ENCODE assay signal across 9 cellular contexts in the genomic region with DNA sequence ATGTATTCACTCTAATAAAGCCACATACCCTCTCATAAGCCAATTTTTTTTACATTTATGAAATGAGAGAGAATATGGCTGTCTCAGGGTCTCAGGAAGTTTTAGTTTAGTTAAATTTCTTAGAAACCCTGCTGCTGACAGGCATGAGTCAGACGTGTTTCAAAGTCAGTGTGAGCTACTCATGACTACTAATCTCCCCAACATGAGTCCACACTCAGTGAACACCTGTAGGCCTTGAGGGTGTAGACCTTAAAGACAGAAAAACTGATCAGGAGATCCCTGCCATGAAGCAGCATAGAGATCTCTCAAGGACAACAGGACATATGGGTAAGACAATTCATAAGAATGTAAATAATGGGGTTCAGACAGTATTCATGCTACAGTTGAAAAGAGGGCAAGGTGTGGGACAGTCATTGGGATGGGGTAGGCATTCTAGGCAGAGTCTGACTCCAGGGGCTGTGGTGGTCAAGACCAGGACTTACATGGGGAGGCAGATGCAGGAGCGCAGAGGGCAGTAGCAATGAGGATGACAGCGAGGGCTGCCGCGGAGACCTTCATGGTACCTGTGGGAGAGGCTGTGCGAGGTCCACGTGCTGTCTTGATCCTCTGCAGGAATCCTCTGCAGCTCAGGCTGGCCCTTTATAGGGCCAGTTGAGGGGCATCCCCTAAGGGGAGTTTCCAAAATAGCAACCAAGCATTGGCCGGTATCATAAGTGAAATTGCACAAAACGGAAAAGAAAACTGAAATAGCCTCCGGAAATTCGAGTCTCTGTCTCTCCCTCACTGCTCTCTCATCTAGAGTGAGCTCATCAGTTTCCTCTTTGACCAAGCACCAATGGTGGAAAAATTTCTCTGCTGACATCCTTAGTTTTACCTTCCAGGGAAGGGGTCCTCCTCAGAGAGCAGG. TPM values are rescaled to one million over a fixed set of nuclear protein-coding genes. Genes with fewer than 3 reads are reported as not detected.
DNase-seq lines count a peak whose midpoint lies in the region; ATAC-seq, FAIRE-seq and TF ChIP-seq lines count a peak whose summit lies in the region.
"Had no signal": no experiment of that assay in that cellular context is flagged by ENCODE, and none has a peak within 500 bp of the region (broad histone marks: within the 10 kb centered on the region; RNA-seq: fewer than 3 reads in every experiment).

A gene (minus strand): TSS at position 613 of the 907 bp plus-strand sequence.

- peak within 1 kb of the TSS; percentile 96 for H3K27ac Mint-ChIP-seq in activated CD8-positive, alpha-beta T cell treated with anti-CD3 and anti-CD28 coated beads, Interleukin-2, amount 10 ng/mL, durations not matched to agents 7 days and 5 days
- peak within 1 kb of the TSS in 7 of 10 donors; percentile 12 to 96 (median 74) for H3K27ac Mint-ChIP-seq in naive thymus-derived CD8-positive, alpha-beta T cell

- H2BK15ac ChIP-seq in neuronal stem cell (ENCODE audit: low read length) = no peak within 1 kb of the TSS

- no CpG with 5 or more reads among the region's 11 CpGs for WGBS in neuronal stem cell (ENCODE audit: extremely low coverage in 2 of 2, insufficient read length in 2 of 2, insufficient replicate concordance in 1 of 2), 2 donors

- POLR2A ChIA-PET in activated CD8-positive, alpha-beta T cell treated with anti-CD3 and anti-CD28 coated beads, Interleukin-2, amount 10 ng/mL, durations not matched to agents 7 days and 5 days (lab: Charles Lee) = interaction anchor here (0.6 to 9.9 kb wide), 20 partner anchors 9 to 687 kb away, joined by 3 to 121 read pairs (median 4); a partner anchor contains a TSS
- POLR2A ChIA-PET in naive thymus-derived CD8-positive, alpha-beta T cell (lab: Charles Lee) = interaction anchor here (0.6 to 6.5 kb wide), 6 partner anchors 11 to 62 kb away, joined by 3 to 43 read pairs (median 4); no protein-coding TSS in a partner anchor

- no peak for FAIRE-seq in frontal cortex (lab: Jason Lieb, UNC)

- CTCF ChIA-PET in activated CD8-positive, alpha-beta T cell treated with anti-CD3 and anti-CD28 coated beads, Interleukin-2, amount 10 ng/mL, durations not matched to agents 7 days and 5 days (lab: Charles Lee) = interaction anchor here (0.6 to 6.8 kb wide), 18 partner anchors 9 to 269 kb away, joined by 3 to 49 read pairs (median 4); a partner anchor contains a TSS

- peaks cover 1 to 4% of the 10 kb centered on the region in 2 donors for H3K4me1 ChIP-seq in neuronal stem cell (ENCODE audit: control insufficient read depth in 2 of 2, insufficient read depth in 1 of 2, low read depth in 1 of 2, low read length in 2 of 2)
- H3K4me1 ChIP-seq: thyroid gland had no signal

- no peak within 1 kb of the TSS for H3K9ac ChIP-seq in neuronal stem cell (ENCODE audit: low read depth, low read length, poor library complexity)

- H3K9me3 ChIP-seq in neuronal stem cell (replicated peaks in 1 of 2; ENCODE audit: control insufficient read depth in 2 of 2, insufficient read depth in 1 of 2, low read depth in 1 of 2, low read length in 2 of 2) = no peaks in the 10 kb centered on the region
- H3K9me3 ChIP-seq: thyroid gland had no signal

- H2AK5ac ChIP-seq in neuronal stem cell (ENCODE audit: low read depth, low read length) = no peak within 1 kb of the TSS

- H3K23ac ChIP-seq in neuronal stem cell (ENCODE audit: low read depth, low read length, poor library complexity) = no peak within 1 kb of the TSS

- no peak within 1 kb of the TSS for H3K18ac ChIP-seq in neuronal stem cell (ENCODE audit: low read length)

- no peak within 1 kb of the TSS for H3K14ac ChIP-seq in neuronal stem cell (ENCODE audit: low read length)

- peak; percentile 88 for TF ChIP-seq POLR2A in GM10847 (IDR thresholded peaks at IDR 0.05; ENCODE audit: extremely low read depth, insufficient read length)

- ATAC-seq in HG03571 (IDR thresholded peaks at IDR 0.05; ENCODE audit: unreplicated experiment) = peak; percentile 81
- peak; percentile 80 for ATAC-seq in activated CD8-positive, alpha-beta T cell treated with anti-CD3 and anti-CD28 coated beads, Interleukin-2, amount 10 ng/mL, durations not matched to agents 7 days and 5 days
- ATAC-seq in naive thymus-derived CD8-positive, alpha-beta T cell = peak; percentile 29 to 73

- H3K27ac ChIP-seq in neuronal stem cell (replicated peaks; ENCODE audit: low read length) = no peak within 1 kb of the TSS
- H3K27ac ChIP-seq: thyroid gland had no signal

- no peak within 1 kb of the TSS for H2BK120ac ChIP-seq in neuronal stem cell (ENCODE audit: low read depth, low read length)

- H4K91ac ChIP-seq in neuronal stem cell (ENCODE audit: low read depth, low read length, poor library complexity) = no peak within 1 kb of the TSS

- H3K4me3 ChIP-seq in neuronal stem cell (ENCODE audit: low read length in 2 of 2) = no peak within 1 kb of the TSS
- H3K4me3 ChIP-seq: thyroid gland had no signal

- no peaks in the 10 kb centered on the region for H3K36me3 ChIP-seq in neuronal stem cell (replicated peaks in 1 of 2; ENCODE audit: control insufficient read depth in 2 of 2, insufficient read depth in 2 of 2, low read length in 2 of 2)
- H3K36me3 ChIP-seq: thyroid gland had no signal

- H3K36me3 Mint-ChIP-seq in activated CD8-positive, alpha-beta T cell treated with anti-CD3 and anti-CD28 coated beads, Interleukin-2, amount 10 ng/mL, durations not matched to agents 7 days and 5 days (ENCODE audit: low read depth) = peaks cover 45% of the 10 kb centered on the region
- no peaks in the 10 kb centered on the region for H3K36me3 Mint-ChIP-seq in naive thymus-derived CD8-positive, alpha-beta T cell

- H3K4ac ChIP-seq in neuronal stem cell (ENCODE audit: low read length) = no peak within 1 kb of the TSS

- no peak within 1 kb of the TSS for H4K8ac ChIP-seq in neuronal stem cell (ENCODE audit: low read depth, low read length)

- no peaks in the 10 kb centered on the region for H3K27me3 Mint-ChIP-seq in activated CD8-positive, alpha-beta T cell treated with anti-CD3 and anti-CD28 coated beads, Interleukin-2, amount 10 ng/mL, durations not matched to agents 7 days and 5 days (ENCODE audit: low read depth)
- H3K27me3 Mint-ChIP-seq in naive thymus-derived CD8-positive, alpha-beta T cell = no peaks in the 10 kb centered on the region

- no peak within 1 kb of the TSS for H3K4me2 ChIP-seq in neuronal stem cell (ENCODE audit: insufficient read depth, low read length, poor library complexity, severe bottlenecking)

- no peak within 1 kb of the TSS for H2BK5ac ChIP-seq in neuronal stem cell (ENCODE audit: low read length)

- no peak for TF ChIP-seq CTCF in GM20000 (IDR thresholded peaks at IDR 0.05; ENCODE audit: extremely low read depth, missing control alignments)

- H2AFZ ChIP-seq in neuronal stem cell (ENCODE audit: low read length) = no peak within 1 kb of the TSS

- no peaks in the 10 kb centered on the region for H3K79me1 ChIP-seq in neuronal stem cell (ENCODE audit: low read depth, low read length)

- H3K4me3 Mint-ChIP-seq in activated CD8-positive, alpha-beta T cell treated with anti-CD3 and anti-CD28 coated beads, Interleukin-2, amount 10 ng/mL, durations not matched to agents 7 days and 5 days = peak within 1 kb of the TSS; percentile 90
- H3K4me3 Mint-ChIP-seq in naive thymus-derived CD8-positive, alpha-beta T cell = peak within 1 kb of the TSS; percentile 17 to 95 (median 56)

- peaks cover 65% of the 10 kb centered on the region for H3K4me1 Mint-ChIP-seq in activated CD8-positive, alpha-beta T cell treated with anti-CD3 and anti-CD28 coated beads, Interleukin-2, amount 10 ng/mL, durations not matched to agents 7 days and 5 days (ENCODE audit: low read depth)
- H3K4me1 Mint-ChIP-seq in naive thymus-derived CD8-positive, alpha-beta T cell = peaks cover 12 to 49% (median 28%) of the 10 kb centered on the region in 4 donors

- no peak within 1 kb of the TSS for H2BK12ac ChIP-seq in neuronal stem cell (ENCODE audit: low read length)

- H3K9me3 Mint-ChIP-seq in activated CD8-positive, alpha-beta T cell treated with anti-CD3 and anti-CD28 coated beads, Interleukin-2, amount 10 ng/mL, durations not matched to agents 7 days and 5 days (ENCODE audit: insufficient read depth) = no peaks in the 10 kb centered on the region
- no peaks in the 10 kb centered on the region for H3K9me3 Mint-ChIP-seq in naive thymus-derived CD8-positive, alpha-beta T cell

- DNase-seq in GM20000 (ENCODE audit: low spot score) (peak; percentile 85), NCI-H774 (lab: John Stamatoyannopoulos, UW) (no peak), neuronal stem cell (ENCODE audit: low spot score) (no peak), frontal cortex (ENCODE audit: low spot score in 2 of 2) (no peak)
- peak; percentile 83 for DNase-seq in activated CD8-positive, alpha-beta T cell treated with anti-CD3 and anti-CD28 coated beads, Interleukin-2, amount 10 ng/mL, durations not matched to agents 7 days and 5 days
- DNase-seq in naive thymus-derived CD8-positive, alpha-beta T cell = peak in 3 of 10 donors; percentile 6 to 43 (median 10)

- no peaks in the 10 kb centered on the region for H3K27me3 ChIP-seq in neuronal stem cell (ENCODE audit: control insufficient read depth in 3 of 3, insufficient read depth in 3 of 3, low read depth in 1 of 3, low read length in 3 of 3)
- H3K27me3 ChIP-seq: thyroid gland had no signal

RNA-seq across cellular contexts. Expression of the gene that starts here (rescaled TPM):
- 100 to 1,000 TPM; 275 to 301 TPM for total RNA-seq in activated CD8-positive, alpha-beta T cell treated with anti-CD3 and anti-CD28 coated beads, Interleukin-2, amount 10 ng/mL, durations not matched to agents 7 days and 5 days
- total RNA-seq in naive thymus-derived CD8-positive, alpha-beta T cell = 10 to 100 TPM; 84.3 to 87.4 TPM
- 1,000 to 10,000 TPM in 1 of 3 donors, 10 to 100 TPM in 2; 41.5 to 1,286 (median 63.8) TPM for polyA plus RNA-seq in naive thymus-derived CD8-positive, alpha-beta T cell
- polyA plus RNA-seq in neuronal stem cell (2013, experiment 1 of 2) = 0.06 TPM
- 0.03 TPM for polyA plus RNA-seq in neuronal stem cell (2013, experiment 2 of 2)
- total RNA-seq in frontal cortex = not detected

Comparison
In these comparisons a context has a peak if more than half of its experiments do, and no peak if none do; other contexts are left out.
1. RNA of the gene that starts here (total RNA-seq): 275 to 301 TPM in activated CD8-positive, alpha-beta T cell treated with anti-CD3 and anti-CD28 coated beads, Interleukin-2, amount 10 ng/mL, durations not matched to agents 7 days and 5 days and 84.3 to 87.4 TPM in naive thymus-derived CD8-positive, alpha-beta T cell; not detected in frontal cortex (single experiment); every median in the first group is over 10 times any median in the second.
2. DNase-seq: peak in GM20000 (single experiment) and activated CD8-positive, alpha-beta T cell treated with anti-CD3 and anti-CD28 coated beads, Interleukin-2, amount 10 ng/mL, durations not matched to agents 7 days and 5 days (single experiment); none in NCI-H774 (single experiment), neuronal stem cell (single experiment) and frontal cortex (0 of 2).
3. Peak in every context shown above with its lines, with median percentiles within 50 percentile points of each other: ATAC-seq.